Comparison of ENCODE assay signal across 14 cellular contexts in the genomic region with DNA sequence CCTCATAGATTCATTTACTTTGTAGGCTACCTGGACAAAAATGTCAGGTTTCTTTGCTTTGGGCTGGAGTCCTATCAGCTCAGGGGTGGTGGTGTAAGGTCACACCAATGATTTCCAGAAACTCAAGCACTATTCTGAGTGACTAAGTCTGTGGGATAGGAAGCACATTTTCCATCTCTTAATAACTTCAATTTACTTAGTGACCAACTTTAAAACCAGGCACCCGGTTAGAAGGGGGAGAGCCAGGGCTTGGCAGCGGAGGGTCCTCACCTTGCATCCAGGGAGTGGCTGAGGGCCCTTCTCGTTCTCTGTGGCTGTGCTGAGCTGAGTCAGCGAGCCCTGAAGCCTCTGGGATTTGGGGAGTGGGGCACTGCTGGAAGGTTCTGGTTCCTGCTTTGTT. TPM values are rescaled to one million over a fixed set of nuclear protein-coding genes. Genes with fewer than 3 reads are reported as not detected.
DNase-seq lines count a peak whose midpoint lies in the region; ATAC-seq and TF ChIP-seq lines count a peak whose summit lies in the region.
"Had no signal": no experiment of that assay in that cellular context is flagged by ENCODE, and none has a peak within 500 bp of the region (broad histone marks: within the 10 kb centered on the region; RNA-seq: fewer than 3 reads in every experiment).

No MANE protein-coding gene starts in this region.

- H3F3A ChIP-seq in neural progenitor cell (ENCODE audit: low read depth): no peaks in the 10 kb centered on the region

- H3K4me2 ChIP-seq in neural progenitor cell: no peak overlapping the region

- WGBS in thyroid gland, 2 donors: 41% methylated on average over 4 of the region's 4 CpGs

- TF ChIP-seq POLR2A in thyroid gland (IDR thresholded peaks at IDR 0.05): no peak

- peaks cover 12% of the 10 kb centered on the region for H4K20me1 ChIP-seq in neural progenitor cell (ENCODE audit: low read depth)

- intact Hi-C loops in thyroid gland (cut with DNase I): no loop called here

- H3K79me2 ChIP-seq in neural progenitor cell (ENCODE audit: low read depth): peaks cover 21% of the 10 kb centered on the region

- H3K9me3 ChIP-seq in neural progenitor cell (ENCODE audit: low read depth): no peaks in the 10 kb centered on the region
- H3K9me3 ChIP-seq in thyroid gland: no peaks in the 10 kb centered on the region

- no peak overlapping the region for H2AFZ ChIP-seq in neural progenitor cell (replicated peaks)

- peaks cover 4% of the 10 kb centered on the region for H3K27me3 ChIP-seq in neural progenitor cell
- H3K27me3 ChIP-seq in thyroid gland: no peaks in the 10 kb centered on the region

- H3K4me1 Mint-ChIP-seq in chondrocyte (ENCODE audit: low read depth): peaks cover 98% of the 10 kb centered on the region
- H3K4me1 Mint-ChIP-seq in neural progenitor cell: peaks cover 69% of the 10 kb centered on the region

- TF ChIP-seq CTCF in chondrocyte (IDR thresholded peaks at IDR 0.05) (no peak), neural progenitor cell (IDR thresholded peaks at IDR 0.05) (no peak), thyroid gland (IDR thresholded peaks at IDR 0.05) (no peak)

- no peak overlapping the region for H3K9ac ChIP-seq in neural progenitor cell

- H3K9me3 Mint-ChIP-seq in chondrocyte (ENCODE audit: low read depth) (no peaks in the 10 kb centered on the region), neural progenitor cell (no peaks in the 10 kb centered on the region)
- H3K9me3 Mint-ChIP-seq: activated naive CD4-positive, alpha-beta T cell treated with anti-CD3 and anti-CD28 coated beads for 36 hours; IgD-negative memory B cell had no signal

- peak overlapping the region; percentile 70 for H3K27ac Mint-ChIP-seq in chondrocyte (ENCODE audit: unreplicated experiment)
- peak overlapping the region; percentile 69 for H3K27ac Mint-ChIP-seq in neural progenitor cell
- H3K27ac Mint-ChIP-seq: activated naive CD4-positive, alpha-beta T cell treated with anti-CD3 and anti-CD28 coated beads for 36 hours; IgD-negative memory B cell had no signal

- H3K27me3 Mint-ChIP-seq in chondrocyte (ENCODE audit: low read depth) (no peaks in the 10 kb centered on the region), neural progenitor cell (ENCODE audit: insufficient read depth, low read depth) (peaks cover 11% of the 10 kb centered on the region)

- H3K27ac ChIP-seq in neural progenitor cell (no peak overlapping the region), thyroid gland (peak overlapping the region in 2 of 3 donors; percentile 4 to 72)
- H3K27ac ChIP-seq: 22Rv1 had no signal

- H3K36me3 Mint-ChIP-seq in chondrocyte (ENCODE audit: low read depth): peaks cover 1% of the 10 kb centered on the region
- peaks cover 7% of the 10 kb centered on the region for H3K36me3 Mint-ChIP-seq in neural progenitor cell

- H3K4me3 ChIP-seq in neural progenitor cell (no peak overlapping the region), thyroid gland (replicated peaks in 1 of 3) (no peak overlapping the region)

- peak; percentile 9 for DNase-seq in DMS79 treated with DMSO at 0.1 percent for 48 hours (lab: John Stamatoyannopoulos, UW)
- no peak for DNase-seq in DMS79 (lab: John Stamatoyannopoulos, UW)
- DNase-seq in chondrocyte (ENCODE audit: low spot score): no peak
- no peak for DNase-seq in neural progenitor cell (ENCODE audit: low spot score)
- DNase-seq in thyroid gland: peak; percentile 48 to 67
- DNase-seq in putamen (ENCODE audit: low spot score): no peak
- DNase-seq in COLO829 (ENCODE audit: low spot score): no peak
- DNase-seq: NCI-H1417, SHP77 treated with DMSO at 0.1 percent for 48 hours had no signal

- H3K4me1 ChIP-seq in neural progenitor cell (peaks cover 9% of the 10 kb centered on the region), thyroid gland (peaks cover 20 to 75% of the 10 kb centered on the region in 2 donors)

- no peaks in the 10 kb centered on the region for H3K36me3 ChIP-seq in neural progenitor cell
- H3K36me3 ChIP-seq in thyroid gland: no peaks in the 10 kb centered on the region

- no peak for ATAC-seq in HG03280 (IDR thresholded peaks at IDR 0.05; ENCODE audit: unreplicated experiment)
- ATAC-seq: left lobe of liver had no signal

- H3K4me3 Mint-ChIP-seq in chondrocyte (ENCODE audit: unreplicated experiment): no peak overlapping the region
- H3K4me3 Mint-ChIP-seq in neural progenitor cell: no peak overlapping the region
- H3K4me3 Mint-ChIP-seq: activated naive CD4-positive, alpha-beta T cell treated with anti-CD3 and anti-CD28 coated beads for 36 hours; IgD-negative memory B cell had no signal

RNA-seq across cellular contexts. Expression of a gene that starts 6.7 kb away (rescaled TPM):
- total RNA-seq in chondrocyte (43.9 to 65.4 TPM (median 63.2 TPM) in 3 replicates), neural progenitor cell (ENCODE audit: low replicate concordance) (9.1 and 11.9 TPM in 2 replicates), thyroid gland (10 to 100 TPM in 3 of 4 donors, 1 to 10 TPM in 1; 8.6 to 16.9 (median 14.0) TPM)

Comparison
In these comparisons a context has a peak if more than half of its experiments do, and no peak if none do; other contexts are left out.
1. DNase-seq: peak in DMS79 treated with DMSO at 0.1 percent for 48 hours (single experiment) and thyroid gland (2 of 2); none in DMS79 (single experiment), chondrocyte (single experiment), neural progenitor cell (single experiment), putamen (single experiment) and COLO829 (single experiment).